ENCODE assay signal across 13 cellular contexts in genomic region chr7:115005942-115006341, GRCh38.
DNase-seq lines count a peak whose midpoint lies in the region; ATAC-seq and TF ChIP-seq lines count a peak whose summit lies in the region.
"Had no signal": no experiment of that assay in that cellular context is flagged by ENCODE, and none has a peak within 500 bp of the region (broad histone marks: within the 10 kb centered on the region; RNA-seq: fewer than 3 reads in every experiment).

No MANE protein-coding gene starts in this region.

- H3K27me3 Mint-ChIP-seq in nephron progenitor cell (ENCODE audit: low read depth, poor library complexity) = no peaks in the 10 kb centered on the region

- peaks cover 40% of the 10 kb centered on the region for H3K4me1 Mint-ChIP-seq in nephron progenitor cell

- ATAC-seq in HG02759 (IDR thresholded peaks at IDR 0.05; ENCODE audit: unreplicated experiment) = no peak
- ATAC-seq: HCT116 had no signal

- H3K27ac Mint-ChIP-seq in nephron progenitor cell = no peak overlapping the region
- H3K27ac Mint-ChIP-seq: T-helper 1 cell treated with Interleukin-12 subunit alpha and Interleukin-12 subunit beta and Interleukin-4 antibody, amounts not matched to agents 30 μg/mL and 1 μg/mL, for 36 hours had no signal

- no peaks in the 10 kb centered on the region for H3K9me3 Mint-ChIP-seq in nephron progenitor cell
- H3K9me3 Mint-ChIP-seq: T-helper 1 cell treated with Interleukin-12 subunit alpha and Interleukin-12 subunit beta and Interleukin-4 antibody, amounts not matched to agents 30 μg/mL and 1 μg/mL, for 36 hours had no signal

- H3K36me3 ChIP-seq in KOPT-K1 (ENCODE audit: insufficient read depth, low read length) = peaks cover 5% of the 10 kb centered on the region; the same call in 1 of the 2 replicates
- H3K36me3 ChIP-seq: prostate gland had no signal

- peak; percentile 79 for DNase-seq in DMS53 treated with DMSO at 0.1 percent for 48 hours (lab: John Stamatoyannopoulos, UW; ENCODE audit: unreplicated experiment)
- DNase-seq in ecto neural progenitor cell (ENCODE audit: low spot score) = peak; percentile 52
- DNase-seq in nephron progenitor cell = peak; percentile 8
- DNase-seq in stimulated activated CD4-positive, alpha-beta T cell treated with anti-CD3 and anti-CD28 coated beads, Interleukin-15, amount 100 ng/mL, for 24 hours = no peak
- DNase-seq in activated CD4-positive, CD25-positive, alpha-beta regulatory T cell (lab: John Stamatoyannopoulos, UW) = no peak
- DNase-seq: DMS 273 treated with DMSO at 0.1 percent for 48 hours; NCI-H187 treated with DMSO at 0.1 percent for 48 hours; stimulated activated CD4-positive, alpha-beta T cell treated with anti-CD3 and anti-CD28 coated beads, Interleukin-4, amount 100 ng/mL, for 24 hours had no signal

- H3K4me3 Mint-ChIP-seq in nephron progenitor cell = no peak overlapping the region
- H3K4me3 Mint-ChIP-seq: T-helper 1 cell treated with Interleukin-12 subunit alpha and Interleukin-12 subunit beta and Interleukin-4 antibody, amounts not matched to agents 30 μg/mL and 1 μg/mL, for 36 hours had no signal

- H3K36me3 Mint-ChIP-seq in nephron progenitor cell (ENCODE audit: low read depth) = no peaks in the 10 kb centered on the region

- H3K9me3 ChIP-seq in KOPT-K1 (ENCODE audit: insufficient read depth, low read length, poor library complexity, severe bottlenecking) = no peaks in the 10 kb centered on the region
- H3K9me3 ChIP-seq: prostate gland had no signal

- TF ChIP-seq CTCF in nephron progenitor cell (IDR thresholded peaks at IDR 0.05) = no peak

- H3K27ac ChIP-seq in KOPT-K1 (ENCODE audit: low read depth, low read length, poor library complexity, severe bottlenecking) = peak overlapping the region; percentile 99
- H3K27ac ChIP-seq: prostate gland had no signal

Comparison
In these comparisons a context has a peak if more than half of its experiments do, and no peak if none do; other contexts are left out.
1. DNase-seq: peak in DMS53 treated with DMSO at 0.1 percent for 48 hours (single experiment), ecto neural progenitor cell (single experiment) and nephron progenitor cell (single experiment); none in stimulated activated CD4-positive, alpha-beta T cell treated with anti-CD3 and anti-CD28 coated beads, Interleukin-15, amount 100 ng/mL, for 24 hours (single experiment) and activated CD4-positive, CD25-positive, alpha-beta regulatory T cell (0 of 4).